Comparison of ENCODE assay signal across 13 cellular contexts in the genomic region with DNA sequence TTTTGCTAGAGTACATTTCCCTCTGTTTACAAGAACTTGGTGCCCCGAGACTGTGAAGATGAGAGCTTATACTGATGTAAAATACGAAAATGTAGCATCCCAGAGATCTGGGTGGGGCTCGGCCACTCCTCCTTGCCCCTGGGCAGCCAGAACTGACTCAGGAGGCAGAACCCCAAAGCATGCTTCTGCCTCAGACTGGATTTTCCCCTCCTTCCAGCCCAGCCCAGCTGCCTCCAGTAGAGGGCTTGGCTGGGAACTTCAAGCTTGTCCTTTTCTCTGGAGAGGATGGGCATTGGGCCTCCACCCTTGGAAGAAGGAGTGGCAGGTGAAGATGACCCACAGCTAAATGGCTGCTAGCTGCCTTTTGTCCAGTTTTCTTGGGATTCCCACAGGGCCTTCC. TPM values are rescaled to one million over a fixed set of nuclear protein-coding genes. Genes with fewer than 3 reads are reported as not detected.
DNase-seq lines count a peak whose midpoint lies in the region; ATAC-seq and TF ChIP-seq lines count a peak whose summit lies in the region.
"Had no signal": no experiment of that assay in that cellular context is flagged by ENCODE, and none has a peak within 500 bp of the region (broad histone marks: within the 10 kb centered on the region; RNA-seq: fewer than 3 reads in every experiment).

No MANE protein-coding gene starts in this region.

- no peak for ATAC-seq in sciatic nerve

- TF ChIP-seq CTCF in OCI-LY7 (conservative IDR thresholded peaks at IDR 0.05; ENCODE audit: low read length), result 0 out of 2 replicates have a peak, but pooled peaks have one; percentile 21

- WGBS in esophagus, 2 donors, result 47 to 55% methylated on average over 3 of the region's 3 CpGs

- CTCF ChIA-PET in OCI-LY7 (lab: Charles Lee; ENCODE audit: unreplicated experiment), result interaction anchor here (0.7 to 1.3 kb wide), 4 partner anchors 8 to 40 kb away, joined by 3 to 4 read pairs (median 4); no protein-coding TSS in a partner anchor

- peaks cover 98% of the 10 kb centered on the region for H3K4me1 ChIP-seq in OCI-LY7 (ENCODE audit: insufficient read depth, low read length, poor library complexity, severe bottlenecking)
- H3K4me1 ChIP-seq in esophagus (ENCODE audit: control insufficient read depth in 2 of 2, insufficient read depth in 2 of 2, low read length in 1 of 2), result peaks cover 1 to 17% of the 10 kb centered on the region in 2 donors

- no peaks in the 10 kb centered on the region for H3K27me3 ChIP-seq in esophagus (ENCODE audit: control insufficient read depth in 1 of 2, insufficient read depth in 2 of 2, low read length in 2 of 2)
- H3K27me3 ChIP-seq: adrenal gland had no signal

- H3K27ac ChIP-seq in OCI-LY7 (ENCODE audit: low read depth, low read length, poor library complexity, severe bottlenecking), result peak overlapping the region; percentile 99
- peak overlapping the region; percentile 30 to 81 for H3K27ac ChIP-seq in esophagus (ENCODE audit: low read depth in 2 of 2, low read length in 1 of 2)
- H3K27ac ChIP-seq: adrenal gland had no signal

- H3K4me3 ChIP-seq in OCI-LY7 (ENCODE audit: low read depth, low read length, poor library complexity, severe bottlenecking) (no peak overlapping the region), esophagus (ENCODE audit: low read depth in 1 of 2, low read length in 2 of 2) (no peak overlapping the region)
- H3K4me3 ChIP-seq: adrenal gland had no signal

- intact Hi-C loops in OCI-LY7 (cut with micrococcal nuclease; ENCODE audit: unreplicated experiment) (no loop called here), sciatic nerve (cut with DNase I) (no loop called here)

- no peaks in the 10 kb centered on the region for H3K36me3 ChIP-seq in OCI-LY7 (ENCODE audit: insufficient read depth, low read length)
- H3K36me3 ChIP-seq in esophagus (ENCODE audit: control insufficient read depth in 2 of 2, insufficient read depth in 2 of 2, low read length in 1 of 2), result no peaks in the 10 kb centered on the region
- H3K36me3 ChIP-seq: adrenal gland had no signal

- H3K79me2 ChIP-seq in OCI-LY7 (ENCODE audit: insufficient read depth, low read depth, low read length), result peaks cover 5% of the 10 kb centered on the region; the same call in 1 of the 2 replicates

- DNase-seq in Daoy (ENCODE audit: low read depth) (peak; percentile 46), OCI-LY7 (ENCODE audit: low spot score) (peak; percentile 4), sciatic nerve (ENCODE audit: low spot score) (peak; percentile 55), COLO668 (lab: John Stamatoyannopoulos, UW; ENCODE audit: unreplicated experiment) (no peak), DMS114 treated with DMSO at 0.1 percent for 48 hours (lab: John Stamatoyannopoulos, UW; ENCODE audit: unreplicated experiment) (no peak), middle frontal gyrus (ENCODE audit: extremely low spot score, low spot score) (no peak), SHP77 treated with DMSO at 0.1 percent for 48 hours (lab: John Stamatoyannopoulos, UW) (no peak)
- DNase-seq: activated CD4-positive, alpha-beta memory T cell treated with anti-CD3 and anti-CD28 coated beads, Interleukin-2, amount 10 ng/mL, durations not matched to agents 7 days and 5 days; NCI-H2029; stimulated activated CD4-positive, alpha-beta T cell treated with anti-CD3 and anti-CD28 coated beads, Interleukin-12 subunit alpha, Interleukin-12 subunit beta, amount 100 ng/mL, for 4 hours had no signal

- H4K20me1 ChIP-seq in OCI-LY7 (ENCODE audit: insufficient read depth, low read length), result no peaks in the 10 kb centered on the region

- H3K9me3 ChIP-seq in OCI-LY7 (ENCODE audit: low read length) (no peaks in the 10 kb centered on the region), esophagus (ENCODE audit: control insufficient read depth in 2 of 2, insufficient read depth in 1 of 2, low read depth in 1 of 2, low read length in 1 of 2) (no peaks in the 10 kb centered on the region)
- H3K9me3 ChIP-seq: adrenal gland had no signal

- H3K9me2 ChIP-seq in OCI-LY7 (ENCODE audit: insufficient read depth, low read length), result no peaks in the 10 kb centered on the region

- H2AFZ ChIP-seq in OCI-LY7 (ENCODE audit: low read length), result peak overlapping the region; percentile 65

- no TSS peak for BruUV-seq in OCI-LY7 (replicated peaks; lab: Mats Ljungman, UMichigan)

- POLR2A ChIA-PET in OCI-LY7 (lab: Charles Lee), result interaction anchor here (0.8 to 23.3 kb wide), 8 partner anchors 9 to 59 kb away, joined by 3 to 458 read pairs (median 6); no protein-coding TSS in a partner anchor

- peak overlapping the region; percentile 31 for H3K4me2 ChIP-seq in OCI-LY7 (ENCODE audit: low read length)

RNA-seq across cellular contexts. Expression of a gene that starts 24.3 kb away (rescaled TPM):
- 2.2 and 2.6 TPM in 2 replicates for total RNA-seq in Daoy (2014; rRNA removed; shearing (Covaris generic))
- total RNA-seq in OCI-LY7 (2014; rRNA removed; shearing (Covaris generic)), result 146 and 156 TPM in 2 replicates
- total RNA-seq in OCI-LY7 (2022), result 99.5 and 102 TPM in 2 replicates
- polyA plus RNA-seq in esophagus, result 10 to 100 TPM in 1 of 2 donors, 1 to 10 TPM in 1; 9.4 to 27.3 TPM
- 83.5 TPM for total RNA-seq in sciatic nerve

RNA-seq across cellular contexts. Expression of a gene that starts 51.6 kb away (rescaled TPM):
- not detected in 2 replicates for total RNA-seq in Daoy (2014; rRNA removed; shearing (Covaris generic))
- total RNA-seq in OCI-LY7 (2014; rRNA removed; shearing (Covaris generic)), result 1.9 TPM in 2 replicates
- total RNA-seq in OCI-LY7 (2022), result 3.6 and 4.6 TPM in 2 replicates
- polyA plus RNA-seq in esophagus, result under 1 TPM in 1 of 2 donors, not detected in 1; 0.01 TPM
- 0.22 TPM for total RNA-seq in sciatic nerve
- total RNA-seq: G401 had no signal

Comparison
In these comparisons a context has a peak if more than half of its experiments do, and no peak if none do; other contexts are left out.
1. DNase-seq: peak in Daoy (single experiment), OCI-LY7 (single experiment) and sciatic nerve (single experiment); none in COLO668 (single experiment), DMS114 treated with DMSO at 0.1 percent for 48 hours (single experiment), middle frontal gyrus (single experiment) and SHP77 treated with DMSO at 0.1 percent for 48 hours (single experiment).
2. RNA of a gene that starts 24.3 kb away (total RNA-seq): 99.5 to 156 TPM in OCI-LY7 and 83.5 TPM in sciatic nerve (single experiment); 2.2 to 2.6 TPM in Daoy; every median in the first group is over 10 times any median in the second.